Comparison of ENCODE assay signal across 10 cellular contexts in genomic region chr16:46857261-46857962, GRCh38. TPM values are rescaled to one million over a fixed set of nuclear protein-coding genes. Genes with fewer than 3 reads are reported as not detected.
DNase-seq lines count a peak whose midpoint lies in the region; ATAC-seq, FAIRE-seq and TF ChIP-seq lines count a peak whose summit lies in the region.
"Had no signal": no experiment of that assay in that cellular context is flagged by ENCODE, and none has a peak within 500 bp of the region (broad histone marks: within the 10 kb centered on the region; RNA-seq: fewer than 3 reads in every experiment).

No MANE protein-coding gene starts in this region.

- H3K4me3 ChIP-seq in GM06990 (replicated peaks; ENCODE audit: low read depth, low read length), result no peak overlapping the region
- no peak overlapping the region for H3K4me3 ChIP-seq in kidney (ENCODE audit: low read length in 2 of 2)
- no peak overlapping the region for H3K4me3 ChIP-seq in tibial artery
- H3K4me3 ChIP-seq: SK-N-MC had no signal

- intact Hi-C loops in kidney (cut with DNase I), result no loop called here
- intact Hi-C loops in tibial artery (cut with DNase I; ENCODE audit: low total_unique reads), result no loop called here

- DNase-seq in GM06990 (ENCODE audit: extremely low read depth, insufficient read length) (no peak), NCI-H1092 (lab: John Stamatoyannopoulos, UW) (peak; percentile 52), amygdala (lab: John Stamatoyannopoulos, UW) (peak in 37 of 56 donors; percentile 3 to 62 (median 28)), kidney (no peak), tibial artery (no peak)
- DNase-seq in activated CD8-positive, alpha-beta memory T cell treated with anti-CD3 and anti-CD28 coated beads, Interleukin-2, amount 50 U/mL, for 4 hours, result no peak

- H3K36me3 ChIP-seq in GM06990 (ENCODE audit: control insufficient read depth, insufficient read depth, low read length), result no peaks in the 10 kb centered on the region
- no peaks in the 10 kb centered on the region for H3K36me3 ChIP-seq in kidney (ENCODE audit: control insufficient read depth in 1 of 2, insufficient read depth in 2 of 2, low read length in 2 of 2)
- no peaks in the 10 kb centered on the region for H3K36me3 ChIP-seq in tibial artery

- peak overlapping the region in 1 of 2 donors; percentile 44 for H3K27ac ChIP-seq in kidney (ENCODE audit: low read depth in 2 of 2, low read length in 2 of 2)
- H3K27ac ChIP-seq in tibial artery, result no peak overlapping the region
- H3K27ac ChIP-seq: SK-N-MC had no signal

- H3K4me1 ChIP-seq in kidney (ENCODE audit: control insufficient read depth in 1 of 2, insufficient read depth in 1 of 2, low read depth in 1 of 2, low read length in 2 of 2) (peaks cover 3 to 4% of the 10 kb centered on the region in 2 donors), tibial artery (peaks cover 0 to 10% (median 1%) of the 10 kb centered on the region in 4 donors)

- H3K9me3 ChIP-seq in kidney (ENCODE audit: control insufficient read depth in 1 of 2, low read length in 2 of 2), result no peaks in the 10 kb centered on the region
- no peaks in the 10 kb centered on the region for H3K9me3 ChIP-seq in tibial artery

- TF ChIP-seq CTCF in GM06990 (IDR thresholded peaks at IDR 0.05; ENCODE audit: insufficient read depth, low read length, poor library complexity, severe bottlenecking), result peak; percentile 31
- peak; percentile 49 for TF ChIP-seq CTCF in kidney (IDR thresholded peaks at IDR 0.05; ENCODE audit: borderline replicate concordance, extremely low read depth, insufficient read depth)
- TF ChIP-seq CTCF in tibial artery (IDR thresholded peaks at IDR 0.05), result peak; percentile 36 to 37

- no peak overlapping the region for H3K9ac ChIP-seq in kidney (ENCODE audit: low read length in 2 of 2)

- no peak for FAIRE-seq in kidney (lab: Jason Lieb, UNC)

- no peaks in the 10 kb centered on the region for H3K27me3 ChIP-seq in GM06990 (replicated peaks; ENCODE audit: control insufficient read depth, insufficient read depth, low read length)
- H3K27me3 ChIP-seq in tibial artery, result no peaks in the 10 kb centered on the region

- no peak for ATAC-seq in GM21367 (IDR thresholded peaks at IDR 0.05; ENCODE audit: unreplicated experiment)
- no peak for ATAC-seq in HG02759 (IDR thresholded peaks at IDR 0.05; ENCODE audit: unreplicated experiment)
- ATAC-seq: naive thymus-derived CD4-positive, alpha-beta T cell had no signal

RNA-seq across cellular contexts. Expression of gene C16orf87, which starts 26.4 kb away (rescaled TPM):
- 7.2 TPM for total RNA-seq in kidney
- polyA plus RNA-seq in kidney (ENCODE audit: insufficient read depth, low read depth, low replicate concordance), result 11.2 TPM

RNA-seq across cellular contexts. Expression of gene GPT2, which starts 26.8 kb away (rescaled TPM):
- 6.5 TPM for total RNA-seq in kidney
- 37.1 TPM for polyA plus RNA-seq in kidney (ENCODE audit: insufficient read depth, low read depth, low replicate concordance)

Comparison
In these comparisons a context has a peak if more than half of its experiments do, and no peak if none do; other contexts are left out.
1. DNase-seq: peak in NCI-H1092 (single experiment) and amygdala (37 of 56); none in GM06990 (single experiment), kidney (single experiment), tibial artery (0 of 2) and activated CD8-positive, alpha-beta memory T cell treated with anti-CD3 and anti-CD28 coated beads, Interleukin-2, amount 50 U/mL, for 4 hours (single experiment).
2. Peak in every context shown above with its lines, with median percentiles within 50 percentile points of each other: CTCF ChIP-seq.